ENCODE assay signal across 15 cellular contexts in genomic region chr10:110105873-110106272, GRCh38.
DNase-seq lines count a peak whose midpoint lies in the region; ATAC-seq, FAIRE-seq and TF ChIP-seq lines count a peak whose summit lies in the region.
"Had no signal": no experiment of that assay in that cellular context is flagged by ENCODE, and none has a peak within 500 bp of the region (broad histone marks: within the 10 kb centered on the region; RNA-seq: fewer than 3 reads in every experiment).

No MANE protein-coding gene starts in this region.

- ATAC-seq in activated T-cell treated with anti-CD3 and anti-CD28 coated beads, Interleukin-2, amount 50 U/mL, for 4 hours = no peak
- ATAC-seq: GM12878, GM23338 had no signal

- no peaks in the 10 kb centered on the region for H3K27me3 Mint-ChIP-seq in activated T-cell treated with anti-CD3 and anti-CD28 coated beads, Interleukin-2, amount 50 U/mL, for 24 hours
- H3K27me3 Mint-ChIP-seq in activated T-cell treated with anti-CD3 and anti-CD28 coated beads, Interleukin-2, amount 50 U/mL, for 4 hours (ENCODE audit: low read depth) = no peaks in the 10 kb centered on the region

- no peaks in the 10 kb centered on the region for H3K9me3 Mint-ChIP-seq in activated T-cell treated with anti-CD3 and anti-CD28 coated beads, Interleukin-2, amount 50 U/mL, for 24 hours
- no peaks in the 10 kb centered on the region for H3K9me3 Mint-ChIP-seq in activated T-cell treated with anti-CD3 and anti-CD28 coated beads, Interleukin-2, amount 50 U/mL, for 4 hours
- H3K9me3 Mint-ChIP-seq: GM23338 had no signal

- CTCF ChIA-PET in A673 (lab: Charles Lee) = interaction anchor here (0.7 kb wide), 1 partner anchor 77 kb away, joined by 3 read pairs; no protein-coding TSS in a partner anchor

- H3K4me1 Mint-ChIP-seq in activated T-cell treated with anti-CD3 and anti-CD28 coated beads, Interleukin-2, amount 50 U/mL, for 24 hours (ENCODE audit: low read depth) = peaks cover 79% of the 10 kb centered on the region
- peaks cover 65% of the 10 kb centered on the region for H3K4me1 Mint-ChIP-seq in activated T-cell treated with anti-CD3 and anti-CD28 coated beads, Interleukin-2, amount 50 U/mL, for 4 hours (ENCODE audit: low read depth)
- H3K4me1 Mint-ChIP-seq: GM23338 had no signal

- peak overlapping the region; percentile 37 for H3K27ac Mint-ChIP-seq in activated T-cell treated with anti-CD3 and anti-CD28 coated beads, Interleukin-2, amount 50 U/mL, for 24 hours
- H3K27ac Mint-ChIP-seq: GM23338 had no signal

- peaks cover 15% of the 10 kb centered on the region for H3K4me1 ChIP-seq in A673 (ENCODE audit: insufficient read depth, low read length, poor library complexity, severe bottlenecking)
- H3K4me1 ChIP-seq: BLaER1 had no signal

- peak; percentile 59 for FAIRE-seq in frontal cortex (lab: Jason Lieb, UNC)

- H3K36me3 ChIP-seq in A673 (ENCODE audit: insufficient read depth, low read length, poor library complexity, severe bottlenecking) = peaks cover 7% of the 10 kb centered on the region

- no peaks in the 10 kb centered on the region for H3K9me3 ChIP-seq in A673 (ENCODE audit: low read depth, low read length, poor library complexity, severe bottlenecking)
- H3K9me3 ChIP-seq: BLaER1 had no signal

- no peak for DNase-seq in activated T-cell treated with anti-CD3 and anti-CD28 coated beads, Interleukin-2, amount 50 U/mL, for 24 hours
- no peak for DNase-seq in activated T-cell treated with anti-CD3 and anti-CD28 coated beads, Interleukin-2, amount 50 U/mL, for 4 hours
- DNase-seq in A673 (ENCODE audit: low spot score) (peak; percentile 17), NCI-H82 (lab: John Stamatoyannopoulos, UW) (peak; percentile 25), frontal cortex (ENCODE audit: low spot score in 2 of 2) (no peak), NCI-H345 (lab: John Stamatoyannopoulos, UW) (no peak), RKO (ENCODE audit: low spot score) (no peak), NCI-H2107 (lab: John Stamatoyannopoulos, UW) (no peak)
- DNase-seq: AML-193, DMS53, H7 had no signal

- H3K4me3 ChIP-seq in A673 (ENCODE audit: low read depth, low read length, poor library complexity, severe bottlenecking) = no peak overlapping the region
- H3K4me3 ChIP-seq: BLaER1, GM12878, GM23338 had no signal

- no peak overlapping the region for H3K4me3 Mint-ChIP-seq in activated T-cell treated with anti-CD3 and anti-CD28 coated beads, Interleukin-2, amount 50 U/mL, for 24 hours
- H3K4me3 Mint-ChIP-seq in activated T-cell treated with anti-CD3 and anti-CD28 coated beads, Interleukin-2, amount 50 U/mL, for 4 hours = no peak overlapping the region
- H3K4me3 Mint-ChIP-seq: GM23338 had no signal

- no peak overlapping the region for H3K27ac ChIP-seq in A673 (ENCODE audit: low read depth, low read length, poor library complexity, severe bottlenecking)
- H3K27ac ChIP-seq: 22Rv1, BLaER1 had no signal

- intact Hi-C loops in A673 (cut with micrococcal nuclease; ENCODE audit: unreplicated experiment) = no loop called here

- H3K27me3 ChIP-seq in A673 (replicated peaks; ENCODE audit: insufficient read depth, low read depth, low read length, poor library complexity) = no peaks in the 10 kb centered on the region
- H3K27me3 ChIP-seq: BLaER1 had no signal

- no TSS peak for BruUV-seq in A673 (replicated peaks; lab: Mats Ljungman, UMichigan)

- POLR2A ChIA-PET in A673 (lab: Charles Lee; ENCODE audit: low non-redundant PET) = interaction anchor here (0.6 kb wide), 1 partner anchor 467 kb away, joined by 5 read pairs; no protein-coding TSS in a partner anchor

- H3K36me3 Mint-ChIP-seq in activated T-cell treated with anti-CD3 and anti-CD28 coated beads, Interleukin-2, amount 50 U/mL, for 24 hours (ENCODE audit: low read depth) = peaks cover 57% of the 10 kb centered on the region
- peaks cover 25% of the 10 kb centered on the region for H3K36me3 Mint-ChIP-seq in activated T-cell treated with anti-CD3 and anti-CD28 coated beads, Interleukin-2, amount 50 U/mL, for 4 hours (ENCODE audit: insufficient read depth)

- TF ChIP-seq CTCF in A673 (conservative IDR thresholded peaks at IDR 0.05; ENCODE audit: low read depth, low read length) = no peak

Comparison
In these comparisons a context has a peak if more than half of its experiments do, and no peak if none do; other contexts are left out.
1. DNase-seq: peak in A673 (single experiment) and NCI-H82 (single experiment); none in activated T-cell treated with anti-CD3 and anti-CD28 coated beads, Interleukin-2, amount 50 U/mL, for 24 hours (single experiment), activated T-cell treated with anti-CD3 and anti-CD28 coated beads, Interleukin-2, amount 50 U/mL, for 4 hours (single experiment), frontal cortex (0 of 2), NCI-H345 (single experiment), RKO (single experiment) and NCI-H2107 (single experiment).